30 cellular contexts compared by ENCODE assay signal in genomic region chr19:3679581-3679980, GRCh38. TPM values are rescaled to one million over a fixed set of nuclear protein-coding genes. Genes with fewer than 3 reads are reported as not detected.
"Had no signal": no experiment of that assay in that cellular context is flagged by ENCODE, and none has a peak within 500 bp of the region (broad histone marks: within the 10 kb centered on the region; RNA-seq: fewer than 3 reads in every experiment).

No MANE protein-coding gene starts in this region.

- H3K27ac ChIP-seq: brain microvascular endothelial cell, KMS-11, WERI-Rb-1 had no signal

- H3K9ac ChIP-seq: KMS-11 had no signal

- ATAC-seq: activated CD8-positive, alpha-beta T cell treated with anti-CD3 and anti-CD28 coated beads for 36 hours; activated naive CD4-positive, alpha-beta T cell treated with anti-CD3 and anti-CD28 coated beads, Interleukin-2, amount 50 U/mL, for 72 hours; activated naive CD8-positive, alpha-beta T cell treated with anti-CD3 and anti-CD28 coated beads, Interleukin-2, amount 50 U/mL, for 24 hours; Panc1; SK-N-SH treated with all-trans-retinoic acid at 6 μM for 48 hours had no signal

- H3K9me3 Mint-ChIP-seq: activated CD4-positive, alpha-beta T cell treated with anti-CD3 and anti-CD28 coated beads, Interleukin-2, amount 10 ng/mL, durations not matched to agents 24 days and 14 days; activated naive CD4-positive, alpha-beta T cell treated with anti-CD3 and anti-CD28 coated beads, Interleukin-2, amount 50 U/mL, for 72 hours; activated naive CD8-positive, alpha-beta T cell treated with anti-CD3 and anti-CD28 coated beads, Interleukin-2, amount 50 U/mL, for 24 hours; activated T-cell treated with anti-CD3 and anti-CD28 coated beads, Interleukin-2, amount 50 U/mL, for 24 hours had no signal

- DNase-seq: activated CD4-positive, alpha-beta T cell treated with anti-CD3 and anti-CD28 coated beads, Interleukin-2, amount 10 ng/mL, durations not matched to agents 24 days and 14 days; activated CD4-positive, alpha-beta T cell treated with anti-CD3 and anti-CD28 coated beads, Interleukin-2, amount 50 U/mL, for 4 hours; activated CD8-positive, alpha-beta T cell treated with anti-CD3 and anti-CD28 coated beads for 36 hours; activated gamma-delta T cell; activated naive CD4-positive, alpha-beta T cell treated with anti-CD3 and anti-CD28 coated beads for 36 hours; activated naive CD8-positive, alpha-beta T cell treated with anti-CD3 and anti-CD28 coated beads, Interleukin-2, amount 50 U/mL, for 24 hours; activated T-cell treated with anti-CD3 and anti-CD28 coated beads, Interleukin-2, amount 50 U/mL, for 24 hours; anterior cingulate cortex; brain microvascular endothelial cell; central memory CD4-positive, alpha-beta T cell; MM.1S; MV-4-11; NCI-H1092; NCI-H1436 treated with DMSO at 0.1 percent for 48 hours; NCI-H1694 treated with DMSO at 0.1 percent for 48 hours; NCI-H2029; NCI-H345; NCI-H524 treated with DMSO at 0.1 percent for 48 hours; RPMI8226; SIG-M5; SW 1271; T-helper 1 cell; T1000; WERI-Rb-1 had no signal

- H3K27me3 ChIP-seq: brain microvascular endothelial cell had no signal

- H3K27ac Mint-ChIP-seq: activated CD4-positive, alpha-beta T cell treated with anti-CD3 and anti-CD28 coated beads, Interleukin-2, amount 10 ng/mL, durations not matched to agents 24 days and 14 days; activated CD8-positive, alpha-beta T cell treated with anti-CD3 and anti-CD28 coated beads for 36 hours; activated naive CD4-positive, alpha-beta T cell treated with anti-CD3 and anti-CD28 coated beads for 36 hours; activated naive CD4-positive, alpha-beta T cell treated with anti-CD3 and anti-CD28 coated beads, Interleukin-2, amount 50 U/mL, for 72 hours; activated naive CD8-positive, alpha-beta T cell treated with anti-CD3 and anti-CD28 coated beads, Interleukin-2, amount 50 U/mL, for 24 hours; activated T-cell treated with anti-CD3 and anti-CD28 coated beads, Interleukin-2, amount 50 U/mL, for 24 hours; activated T-helper 2 cell treated with anti-CD3 and anti-CD28 coated beads, Interferon-gamma antibody, Interleukin-2, Interleukin-4, amounts not matched to agents 10 μg/mL and 5 μg/mL and 100 μg/mL, durations not matched to agents 14 hours and 24 hours and 36 hours had no signal

- H3K27me3 Mint-ChIP-seq: activated CD4-positive, alpha-beta T cell treated with anti-CD3 and anti-CD28 coated beads, Interleukin-2, amount 10 ng/mL, durations not matched to agents 24 days and 14 days; activated CD8-positive, alpha-beta T cell treated with anti-CD3 and anti-CD28 coated beads for 36 hours; activated naive CD8-positive, alpha-beta T cell treated with anti-CD3 and anti-CD28 coated beads, Interleukin-2, amount 50 U/mL, for 24 hours; activated T-cell treated with anti-CD3 and anti-CD28 coated beads, Interleukin-2, amount 50 U/mL, for 24 hours had no signal

- H3K4me2 ChIP-seq: KMS-11 had no signal

- H3K4me3 Mint-ChIP-seq: activated CD4-positive, alpha-beta T cell treated with anti-CD3 and anti-CD28 coated beads, Interleukin-2, amount 10 ng/mL, durations not matched to agents 24 days and 14 days; activated CD8-positive, alpha-beta T cell treated with anti-CD3 and anti-CD28 coated beads for 36 hours; activated naive CD4-positive, alpha-beta T cell treated with anti-CD3 and anti-CD28 coated beads for 36 hours; activated naive CD8-positive, alpha-beta T cell treated with anti-CD3 and anti-CD28 coated beads, Interleukin-2, amount 50 U/mL, for 24 hours; activated T-cell treated with anti-CD3 and anti-CD28 coated beads, Interleukin-2, amount 50 U/mL, for 24 hours had no signal

RNA-seq across cellular contexts. Expression of gene TJP3, which starts 28.6 kb away (rescaled TPM):
- total RNA-seq: activated CD4-positive, alpha-beta T cell treated with anti-CD3 and anti-CD28 coated beads, Interleukin-2, amount 10 ng/mL, durations not matched to agents 24 days and 14 days; LHCN-M2 had no signal
